18 cellular contexts compared by ENCODE assay signal in the genomic region with DNA sequence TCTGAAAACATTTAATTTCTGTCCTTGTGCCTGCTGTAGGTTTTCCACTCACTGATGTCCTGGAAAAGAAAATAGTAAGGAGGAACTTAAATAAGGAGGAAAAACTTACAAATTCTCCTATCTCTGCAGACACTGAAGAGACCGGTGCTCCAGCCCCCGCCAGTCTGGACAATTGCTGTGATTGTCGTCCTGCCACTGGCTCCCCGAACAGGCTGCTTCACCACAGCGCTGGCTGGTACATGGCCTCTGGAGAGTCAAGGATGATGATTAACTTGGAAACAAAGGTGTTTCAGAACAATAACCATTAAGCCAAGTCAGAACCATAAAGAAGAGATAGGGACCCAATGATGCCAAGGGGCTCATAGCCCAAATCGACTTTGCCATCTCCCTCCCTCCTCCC.
"Had no signal": no experiment of that assay in that cellular context is flagged by ENCODE, and none has a peak within 500 bp of the region (broad histone marks: within the 10 kb centered on the region; RNA-seq: fewer than 3 reads in every experiment).

No MANE protein-coding gene starts in this region.

- DNase-seq: activated CD4-positive, alpha-beta T cell treated with anti-CD3 and anti-CD28 coated beads for 48 hours; activated CD4-positive, alpha-beta T cell treated with anti-CD3 and anti-CD28 coated beads, Interleukin-2, amount 50 U/mL, for 1 hour; activated CD4-positive, alpha-beta T cell treated with anti-CD3 and anti-CD28 coated beads, Interleukin-2, amount 50 U/mL, for 48 hours; activated CD4-positive, CD25-positive, alpha-beta regulatory T cell; activated CD4-positive, CD25-positive, alpha-beta regulatory T cell treated with anti-CD3 and anti-CD28 coated beads, Interleukin-2, amount 50 U/mL, for 72 hours; activated CD8-positive, alpha-beta memory T cell treated with anti-CD3 and anti-CD28 coated beads for 24 hours; activated CD8-positive, alpha-beta T cell treated with anti-CD3 and anti-CD28 coated beads for 36 hours; activated effector memory CD4-positive, alpha-beta T cell treated with Interleukin-2 at 50 U/mL for 16 hours; activated gamma-delta T cell treated with Interleukin-2 at 50 U/mL for 16 hours; activated naive CD4-positive, alpha-beta T cell treated with anti-CD3 and anti-CD28 coated beads, Interleukin-2, amount 50 U/mL, for 16 hours; activated naive CD4-positive, alpha-beta T cell treated with Interleukin-2 at 50 U/mL for 16 hours; activated T-cell treated with anti-CD3 and anti-CD28 coated beads, Interleukin-2, amount 50 U/mL, for 4 hours; amniotic stem cell; brain microvascular endothelial cell; effector memory CD4-positive, alpha-beta T cell; endodermal cell; foreskin fibroblast; T-helper 2 cell had no signal
